Comparison of ENCODE assay signal across 6 cellular contexts in the genomic region with DNA sequence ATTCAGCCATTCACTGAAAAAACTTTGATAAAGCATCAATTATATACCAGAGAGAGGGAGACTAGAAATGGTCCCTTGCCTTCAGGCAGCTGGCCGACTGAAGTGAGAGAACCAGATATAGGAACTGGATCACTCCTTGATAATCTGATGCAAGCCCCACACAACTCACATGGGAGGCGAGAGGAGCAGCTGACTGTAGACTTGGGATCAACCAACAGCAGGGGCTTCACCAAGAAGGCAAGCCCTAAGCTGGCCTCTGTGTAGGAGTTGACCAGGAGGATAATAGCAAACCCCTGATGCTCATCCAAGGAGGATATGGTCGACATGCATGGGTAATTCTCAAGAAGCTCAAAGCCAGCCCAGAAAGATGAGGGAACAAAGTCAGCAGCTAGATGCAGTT.
"Had no signal": no experiment of that assay in that cellular context is flagged by ENCODE, and none has a peak within 500 bp of the region (broad histone marks: within the 10 kb centered on the region; RNA-seq: fewer than 3 reads in every experiment).

No MANE protein-coding gene starts in this region.

- H3K4me3 ChIP-seq: GM23338 had no signal

- H3K4me3 Mint-ChIP-seq: GM23338, H9, IgD-negative memory B cell had no signal

- DNase-seq: H9, HCEC 1CT had no signal

- H3K36me3 Mint-ChIP-seq: IgD-negative memory B cell had no signal

- H3K27ac Mint-ChIP-seq: GM23338, H9, IgD-negative memory B cell had no signal

- H3K4me1 Mint-ChIP-seq: GM23338, H9, IgD-negative memory B cell had no signal

- ATAC-seq: GM23338, HepG2 had no signal

- H3K27ac ChIP-seq: HL-60 had no signal

- H3K9me3 Mint-ChIP-seq: GM23338, IgD-negative memory B cell had no signal
